In genomic region chr18:32548688-32549087, GRCh38 we compare ENCODE assay signal across 9 cellular contexts.
DNase-seq lines count a peak whose midpoint lies in the region; FAIRE-seq and TF ChIP-seq lines count a peak whose summit lies in the region.
"Had no signal": no experiment of that assay in that cellular context is flagged by ENCODE, and none has a peak within 500 bp of the region (broad histone marks: within the 10 kb centered on the region; RNA-seq: fewer than 3 reads in every experiment).

No MANE protein-coding gene starts in this region.

- 11% methylated on average over 3 of the region's 3 CpGs; no CpG with 5 or more reads in 1 of the 2 experiments for WGBS in H1 (ENCODE audit: extremely low coverage in 1 of 2, insufficient coverage in 1 of 2, insufficient read length in 1 of 2, insufficient replicate concordance in 2 of 2, low coverage in 1 of 2, low lambda C conversion rate in 2 of 2, missing lambda C conversion rate in 1 of 2), 2 experiments
- 11 to 26% (median 17%) methylated on average over 3 of the region's 3 CpGs for WGBS in small intestine, 3 donors

- no peak overlapping the region for H2BK12ac ChIP-seq in H1 (ENCODE audit: low read depth, low read length)

- H2BK120ac ChIP-seq in H1 (replicated peaks; ENCODE audit: low read depth, low read length): no peak overlapping the region

- no peak overlapping the region for H3K4ac ChIP-seq in H1 (replicated peaks; ENCODE audit: insufficient read length, low read depth, low read length)

- H4K91ac ChIP-seq in H1 (replicated peaks; ENCODE audit: insufficient read length, low read length): no peak overlapping the region

- H4K20me1 ChIP-seq in H1 (replicated peaks in 1 of 2; ENCODE audit: control insufficient read depth in 1 of 2, insufficient read depth in 2 of 2, low read length in 2 of 2): no peaks in the 10 kb centered on the region

- no peak overlapping the region for H2AFZ ChIP-seq in H1 (ENCODE audit: low read length)

- no peak overlapping the region for H4K5ac ChIP-seq in H1 (ENCODE audit: insufficient read length, low read depth, low read length)

- no peak overlapping the region for H2BK15ac ChIP-seq in H1 (ENCODE audit: low read length)

- DNase-seq in NCI-H2107 treated with DMSO at 0.1 percent for 48 hours (lab: John Stamatoyannopoulos, UW; ENCODE audit: unreplicated experiment): peak; percentile 49
- DNase-seq in NCI-H2107 (lab: John Stamatoyannopoulos, UW): no peak
- peak; percentile 43 for DNase-seq in NCI-H345 (lab: John Stamatoyannopoulos, UW)
- DNase-seq in H1 (ENCODE audit: low read depth in 1 of 2, low spot score in 2 of 2): peak in 1 of 2 experiments; percentile 17
- peak; percentile 78 for DNase-seq in small intestine
- no peak for DNase-seq in stimulated activated CD4-positive, alpha-beta T cell treated with anti-CD3 and anti-CD28 coated beads, Interleukin-15, amount 100 ng/mL, for 24 hours
- no peak for DNase-seq in activated T-cell treated with anti-CD3 and anti-CD28 coated beads, Interleukin-2, amount 50 U/mL, for 48 hours
- no peak for DNase-seq in GM20000 (ENCODE audit: low spot score)

- no peak for TF ChIP-seq EP300 in H1 (IDR thresholded peaks at IDR 0.05; ENCODE audit: borderline replicate concordance in 1 of 2, low read depth in 2 of 2, low read length in 2 of 2)

- H3K9ac ChIP-seq in H1 (replicated peaks in 1 of 4; ENCODE audit: extremely low read depth in 1 of 4, low read depth in 3 of 4, low read length in 3 of 4): no peak overlapping the region

- TF ChIP-seq POLR2A in H1 (IDR thresholded peaks at IDR 0.05; ENCODE audit: control extremely low read depth in 1 of 2, low read depth in 2 of 2, low read length in 2 of 2): no peak

- no peak overlapping the region for H3K23ac ChIP-seq in H1 (ENCODE audit: insufficient read length)

- FAIRE-seq in H1 (lab: Jason Lieb, UNC) (peak; percentile 71), small intestine (lab: Jason Lieb, UNC) (no peak)

- CTCF ChIA-PET in H1 (lab: Charles Lee; ENCODE audit: partially characterized antibody): interaction anchor here (0.6 to 8.5 kb wide), 33 partner anchors 8 to 634 kb away, joined by 3 to 111 read pairs (median 5); no protein-coding TSS in a partner anchor

- H3K9me3 ChIP-seq in H1 (ENCODE audit: insufficient read depth in 2 of 2, low read depth in 1 of 2, low read length in 1 of 2): no peaks in the 10 kb centered on the region
- H3K9me3 ChIP-seq in small intestine (ENCODE audit: control insufficient read depth, low read depth): no peaks in the 10 kb centered on the region
- H3K9me3 ChIP-seq: thyroid gland had no signal

- TF ChIP-seq RAD21 in H1 (IDR thresholded peaks at IDR 0.05 in 1 of 2, conservative IDR thresholded peaks at IDR 0.05 in 1 of 2; ENCODE audit: low read depth in 2 of 2, low read length in 2 of 2): 0 out of 4 replicates have a peak, but pooled peaks of 1 of the 2 experiments have one; percentile 2

- H3K79me2 ChIP-seq in H1 (ENCODE audit: control insufficient read depth in 1 of 2, insufficient read depth in 2 of 2, low read length in 2 of 2): no peaks in the 10 kb centered on the region

- H3K27me3 ChIP-seq in H1 (replicated peaks in 1 of 4; ENCODE audit: control insufficient read depth in 3 of 4, extremely low read depth in 1 of 4, insufficient read depth in 3 of 4, low read length in 3 of 4) (no peaks in the 10 kb centered on the region), small intestine (ENCODE audit: control insufficient read depth in 2 of 2, insufficient read depth in 2 of 2, low read length in 2 of 2) (no peaks in the 10 kb centered on the region)
- H3K27me3 ChIP-seq: thyroid gland had no signal

- no peak overlapping the region for H2BK5ac ChIP-seq in H1 (ENCODE audit: low read depth, low read length)

- H3K79me1 ChIP-seq in H1 (ENCODE audit: low read depth, low read length): no peaks in the 10 kb centered on the region

- H2AK5ac ChIP-seq in H1 (ENCODE audit: low read depth, low read length): no peak overlapping the region

- H2BK20ac ChIP-seq in H1 (ENCODE audit: low read length): no peak overlapping the region; the same call in 1 of the 2 replicates

- no peak overlapping the region for H3K56ac ChIP-seq in H1 (replicated peaks; ENCODE audit: insufficient read length, low read depth, low read length)

- POLR2A ChIA-PET in H1 (lab: Charles Lee; ENCODE audit: partially characterized antibody): no interaction called here

- H3K4me2 ChIP-seq in H1 (ENCODE audit: insufficient read depth in 1 of 2, low read depth in 2 of 2, low read length in 2 of 2): peak overlapping the region; percentile 39 to 54; a peak in 3 of 4 replicates

- H3K4me1 ChIP-seq in H1 (replicated peaks in 1 of 4; ENCODE audit: control insufficient read depth in 3 of 4, insufficient read depth in 4 of 4, low read length in 3 of 4) (peaks cover 0 to 10% (median 7%) of the 10 kb centered on the region in 4 experiments; a peak in 5 of 7 replicates), small intestine (ENCODE audit: control insufficient read depth in 2 of 2, insufficient read depth in 1 of 2, low read depth in 1 of 2, low read length in 1 of 2) (no peaks in the 10 kb centered on the region)
- H3K4me1 ChIP-seq: thyroid gland had no signal

- H3K27ac ChIP-seq in H1 (ENCODE audit: low read depth, low read length): no peak overlapping the region
- no peak overlapping the region for H3K27ac ChIP-seq in small intestine (ENCODE audit: low read depth in 1 of 2, low read length in 1 of 2)
- H3K27ac ChIP-seq: thyroid gland had no signal

- no peak overlapping the region for H3K14ac ChIP-seq in H1 (ENCODE audit: insufficient read length)

- no peaks in the 10 kb centered on the region for H3K23me2 ChIP-seq in H1 (ENCODE audit: low read depth, low read length)

- H3K36me3 ChIP-seq in H1 (ENCODE audit: control insufficient read depth in 2 of 4, insufficient read depth in 4 of 4, low read length in 3 of 4): no peaks in the 10 kb centered on the region
- no peaks in the 10 kb centered on the region for H3K36me3 ChIP-seq in small intestine (ENCODE audit: control insufficient read depth in 2 of 2, insufficient read depth in 2 of 2, low read length in 2 of 2)
- H3K36me3 ChIP-seq: thyroid gland had no signal

- H3K18ac ChIP-seq in H1 (ENCODE audit: extremely low read depth, low read length): no peak overlapping the region

- no peak overlapping the region for H4K8ac ChIP-seq in H1 (ENCODE audit: extremely low read depth, insufficient read depth, low read length)

- H3K4me3 ChIP-seq in H1 (ENCODE audit: extremely low read depth in 1 of 4, insufficient read depth in 2 of 4, low read depth in 3 of 4, low read length in 4 of 4) (peak overlapping the region in 1 of 4 experiments; percentile 11; a peak in 1 of 8 replicates), small intestine (ENCODE audit: low read depth in 1 of 2, low read length in 2 of 2) (no peak overlapping the region)
- H3K4me3 ChIP-seq: thyroid gland had no signal

- TF ChIP-seq CTCF in H1 (IDR thresholded peaks at IDR 0.05; ENCODE audit: control extremely low read depth in 1 of 3, insufficient read depth in 1 of 3, low read depth in 1 of 3, low read length in 3 of 3) (no peak), GM20000 (IDR thresholded peaks at IDR 0.05; ENCODE audit: extremely low read depth, missing control alignments) (no peak)

TF ChIP-seq in H1, 55 proteins besides CTCF, POLR2A, EP300 and RAD21:
- TF ChIP-seq MAX (IDR thresholded peaks at IDR 0.05) (no peak), BCL11A (IDR thresholded peaks at IDR 0.05; ENCODE audit: low read depth in 2 of 2, low read length in 2 of 2) (peak in 1 of 2 experiments; percentile 31), NANOG (IDR thresholded peaks at IDR 0.05; ENCODE audit: insufficient read depth, low read depth, low read length, poor library complexity, severe bottlenecking) (peak; percentile 49), SP1 (IDR thresholded peaks at IDR 0.05; ENCODE audit: low read depth, low read length) (0 out of 2 replicates have a peak, but pooled peaks have one; percentile 20), HDAC2 (IDR thresholded peaks at IDR 0.05; ENCODE audit: borderline replicate concordance in 1 of 2, low read depth in 2 of 2, low read length in 2 of 2) (peak in 1 of 2 experiments; percentile 33; a peak in 1 of 4 replicates), JUND (IDR thresholded peaks at IDR 0.05; ENCODE audit: low read length) (0 out of 2 replicates have a peak, but pooled peaks have one; percentile 32)

Comparison
In these comparisons a context has a peak if more than half of its experiments do, and no peak if none do; other contexts are left out.
1. DNase-seq: peak in NCI-H2107 treated with DMSO at 0.1 percent for 48 hours (single experiment), NCI-H345 (single experiment) and small intestine (single experiment); none in NCI-H2107 (single experiment), stimulated activated CD4-positive, alpha-beta T cell treated with anti-CD3 and anti-CD28 coated beads, Interleukin-15, amount 100 ng/mL, for 24 hours (single experiment), activated T-cell treated with anti-CD3 and anti-CD28 coated beads, Interleukin-2, amount 50 U/mL, for 48 hours (0 of 2) and GM20000 (single experiment).